12 cellular contexts compared by ENCODE assay signal in genomic region chr3:10332481-10333358, GRCh38. TPM values are rescaled to one million over a fixed set of nuclear protein-coding genes. Genes with fewer than 3 reads are reported as not detected.
"Had no signal": no experiment of that assay in that cellular context is flagged by ENCODE, and none has a peak within 500 bp of the region (broad histone marks: within the 10 kb centered on the region; RNA-seq: fewer than 3 reads in every experiment).

No MANE protein-coding gene starts in this region.

- H3K27ac ChIP-seq: tibial artery, uterus had no signal

- H3K4me3 Mint-ChIP-seq: activated CD4-positive, alpha-beta T cell treated with anti-CD3 and anti-CD28 coated beads, Interleukin-2, amount 10 ng/mL, durations not matched to agents 24 days and 14 days; activated T-helper 1 cell treated with anti-CD3 and anti-CD28 coated beads, Interleukin-12 subunit alpha, Interleukin-12 subunit beta, Interleukin-2, Interleukin-4 antibody, amounts not matched to agents 30 ng/mL and 10 ng/mL and 1 ng/mL, durations not matched to agents 14 hours and 24 hours and 36 hours; natural killer cell treated with Interleukin-12 subunit alpha and Interleukin-12 subunit beta and Interleukin-15 and Interleukin-18, amount 100 ng/mL, for 72 hours had no signal

- DNase-seq: activated CD4-positive, alpha-beta T cell treated with anti-CD3 and anti-CD28 coated beads, Interleukin-2, amount 10 ng/mL, durations not matched to agents 24 days and 14 days; occipital lobe; stimulated activated CD4-positive, alpha-beta T cell treated with anti-CD3 and anti-CD28 coated beads, Interleukin-12 subunit alpha, Interleukin-12 subunit beta, amount 100 ng/mL, for 4 hours; stimulated activated CD4-positive, alpha-beta T cell treated with anti-CD3 and anti-CD28 coated beads, Interleukin-2, amount 100 ng/mL, for 24 hours; T-helper 2 cell; tibial artery; uterus had no signal

- H3K36me3 ChIP-seq: tibial artery, uterus had no signal

- H3K9me3 ChIP-seq: tibial artery, uterus had no signal

- H3K27me3 ChIP-seq: uterus had no signal

- H3K4me3 ChIP-seq: tibial artery, uterus had no signal

- H3K36me3 Mint-ChIP-seq: natural killer cell treated with Interleukin-12 subunit alpha and Interleukin-12 subunit beta and Interleukin-15 and Interleukin-18, amount 100 ng/mL, for 72 hours had no signal

- ATAC-seq: natural killer cell treated with Interleukin-12 subunit alpha and Interleukin-12 subunit beta and Interleukin-15 and Interleukin-18, amount 100 ng/mL, for 72 hours had no signal

- H3K27ac Mint-ChIP-seq: activated CD4-positive, alpha-beta T cell treated with anti-CD3 and anti-CD28 coated beads, Interleukin-2, amount 10 ng/mL, durations not matched to agents 24 days and 14 days; activated T-helper 1 cell treated with anti-CD3 and anti-CD28 coated beads, Interleukin-12 subunit alpha, Interleukin-12 subunit beta, Interleukin-2, Interleukin-4 antibody, amounts not matched to agents 30 ng/mL and 10 ng/mL and 1 ng/mL, durations not matched to agents 14 hours and 24 hours and 36 hours had no signal

- H3K9me3 Mint-ChIP-seq: activated CD4-positive, alpha-beta T cell treated with anti-CD3 and anti-CD28 coated beads, Interleukin-2, amount 10 ng/mL, durations not matched to agents 24 days and 14 days; activated T-helper 1 cell treated with anti-CD3 and anti-CD28 coated beads, Interleukin-12 subunit alpha, Interleukin-12 subunit beta, Interleukin-2, Interleukin-4 antibody, amounts not matched to agents 30 ng/mL and 10 ng/mL and 1 ng/mL, durations not matched to agents 14 hours and 24 hours and 36 hours; natural killer cell treated with Interleukin-12 subunit alpha and Interleukin-12 subunit beta and Interleukin-15 and Interleukin-18, amount 100 ng/mL, for 72 hours had no signal

- H3K4me1 ChIP-seq: tibial artery, uterus had no signal

RNA-seq across cellular contexts. Expression of gene GHRL, which starts 40.0 kb away (rescaled TPM):
- total RNA-seq: activated CD8-positive, alpha-beta memory T cell treated with anti-CD3 and anti-CD28 coated beads for 36 hours; astrocyte; occipital lobe; pulmonary artery endothelial cell had no signal
